Comparison of ENCODE assay signal across 19 cellular contexts in the genomic region with DNA sequence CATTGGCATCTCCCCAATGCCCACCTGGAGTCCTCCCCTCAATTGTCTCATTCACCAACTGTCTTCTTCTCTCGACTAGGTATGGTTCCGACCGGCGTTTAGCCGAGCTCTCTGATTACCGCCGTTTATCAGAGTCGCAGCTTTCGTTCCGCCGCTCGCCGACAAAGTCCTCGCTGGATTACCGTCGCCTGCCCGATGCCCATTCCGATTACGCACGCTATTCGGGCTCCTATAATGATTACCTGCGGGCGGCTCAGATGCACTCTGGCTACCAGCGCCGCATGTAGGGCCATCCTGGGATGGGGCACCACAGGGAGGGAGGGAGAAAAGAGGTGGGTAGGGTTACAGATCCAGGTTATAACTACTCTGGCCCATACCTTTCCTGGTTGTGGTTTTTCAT. TPM values are rescaled to one million over a fixed set of nuclear protein-coding genes. Genes with fewer than 3 reads are reported as not detected.
DNase-seq lines count a peak whose midpoint lies in the region; ATAC-seq, FAIRE-seq and TF ChIP-seq lines count a peak whose summit lies in the region.
"Had no signal": no experiment of that assay in that cellular context is flagged by ENCODE, and none has a peak within 500 bp of the region (broad histone marks: within the 10 kb centered on the region; RNA-seq: fewer than 3 reads in every experiment).

No MANE protein-coding gene starts in this region.

- peak; percentile 17 for TF ChIP-seq POLR2A in GM18951 (IDR thresholded peaks at IDR 0.05; ENCODE audit: extremely low read depth, insufficient read depth, insufficient read length)
- TF ChIP-seq POLR2A in sigmoid colon (IDR thresholded peaks at IDR 0.05): no peak

- H3K9me3 ChIP-seq in T-helper 17 cell (ENCODE audit: control insufficient read depth, low read length, poor library complexity, severe bottlenecking): no peaks in the 10 kb centered on the region
- H3K9me3 ChIP-seq in sigmoid colon: no peaks in the 10 kb centered on the region
- H3K9me3 ChIP-seq: A549, BE2C, Caco-2 had no signal

- peak overlapping the region in 3 of 4 donors; percentile 21 to 99 (median 98) for H3K27ac ChIP-seq in sigmoid colon
- H3K27ac ChIP-seq: A549, C4-2B had no signal

- in situ Hi-C loops in GM18951 (cut with MboI; ENCODE audit: low sequenced_read_pairs, unreplicated experiment): no loop called here

- H3K9me3 Mint-ChIP-seq in effector memory CD8-positive, alpha-beta T cell: no peaks in the 10 kb centered on the region
- H3K9me3 Mint-ChIP-seq: HFFc6 had no signal

- peaks cover 14% of the 10 kb centered on the region for H3K36me3 Mint-ChIP-seq in T-helper 17 cell (ENCODE audit: low read depth)
- H3K36me3 Mint-ChIP-seq in effector memory CD8-positive, alpha-beta T cell (ENCODE audit: insufficient read depth): peaks cover 96% of the 10 kb centered on the region

- H3K27me3 ChIP-seq in sigmoid colon: no peaks in the 10 kb centered on the region
- H3K27me3 ChIP-seq: BE2C had no signal

- peak overlapping the region; percentile 91 for H3K27ac Mint-ChIP-seq in T-helper 17 cell
- peak overlapping the region; percentile 31 to 83 for H3K27ac Mint-ChIP-seq in effector memory CD8-positive, alpha-beta T cell
- H3K27ac Mint-ChIP-seq: HFFc6 had no signal

- peaks cover 0 to 74% (median 52%) of the 10 kb centered on the region in 4 donors for H3K4me1 ChIP-seq in sigmoid colon
- H3K4me1 ChIP-seq: BE2C, Caco-2 had no signal

- no peaks in the 10 kb centered on the region for H3K27me3 Mint-ChIP-seq in T-helper 17 cell
- no peaks in the 10 kb centered on the region for H3K27me3 Mint-ChIP-seq in effector memory CD8-positive, alpha-beta T cell
- H3K27me3 Mint-ChIP-seq: CD4-positive, alpha-beta memory T cell had no signal

- 95 to 97% methylated on average over 25 of the region's 25 CpGs for WGBS in sigmoid colon, 2 donors

- H3K4me3 ChIP-seq in sigmoid colon: no peak overlapping the region
- H3K4me3 ChIP-seq: A549 had no signal

- DNase-seq in T-helper 17 cell: no peak
- DNase-seq in effector memory CD8-positive, alpha-beta T cell: no peak
- no peak for DNase-seq in sigmoid colon
- no peak for DNase-seq in activated CD4-positive, alpha-beta T cell treated with anti-CD3 and anti-CD28 coated beads, Interleukin-2, amount 50 U/mL, for 48 hours
- no peak for DNase-seq in HUDEP-2 (lab: John Stamatoyannopoulos, UW; ENCODE audit: unreplicated experiment in 76 of 76)
- no peak for DNase-seq in frontal cortex (ENCODE audit: low spot score in 2 of 2)
- no peak for DNase-seq in cerebellar cortex (ENCODE audit: low spot score)
- DNase-seq: BE2C; Caco-2; CD4-positive, alpha-beta memory T cell; DND-41; GDM1; HCEC 1CT; HFFc6 had no signal

- peaks cover 31 to 67% (median 40%) of the 10 kb centered on the region in 4 donors for H3K36me3 ChIP-seq in sigmoid colon

- peak overlapping the region; percentile 76 for H3K4me3 Mint-ChIP-seq in T-helper 17 cell
- peak overlapping the region in 1 of 2 donors; percentile 37 for H3K4me3 Mint-ChIP-seq in effector memory CD8-positive, alpha-beta T cell
- H3K4me3 Mint-ChIP-seq: HFFc6 had no signal

- TF ChIP-seq EP300 in sigmoid colon (IDR thresholded peaks at IDR 0.05): no peak

- ATAC-seq in T-helper 17 cell: no peak
- ATAC-seq in effector memory CD8-positive, alpha-beta T cell (replicated peaks): no peak

- intact Hi-C loops in sigmoid colon (cut with DNase I): no loop called here

- TF ChIP-seq CTCF in sigmoid colon (IDR thresholded peaks at IDR 0.05): no peak

- peaks cover 58% of the 10 kb centered on the region for H3K4me1 Mint-ChIP-seq in T-helper 17 cell
- H3K4me1 Mint-ChIP-seq in effector memory CD8-positive, alpha-beta T cell (ENCODE audit: low read depth in 2 of 2): peaks cover 58 to 59% of the 10 kb centered on the region in 2 donors

- FAIRE-seq in frontal cortex (lab: Jason Lieb, UNC): no peak
- FAIRE-seq: A549, GM19239, HepG2 had no signal

RNA-seq across cellular contexts. Expression of a gene that starts 10.0 kb away (rescaled TPM):
- 100 to 1,000 TPM; 286 to 398 TPM for total RNA-seq in T-helper 17 cell
- total RNA-seq in sigmoid colon: 10 to 100 TPM; 23.7 to 51.8 (median 42.9) TPM
- 10 to 100 TPM; 10.8 to 54.0 (median 15.7) TPM for polyA plus RNA-seq in sigmoid colon
- 24.1 TPM for total RNA-seq in frontal cortex

RNA-seq across cellular contexts. Expression of a gene that starts 12.1 kb away (rescaled TPM):
- total RNA-seq in T-helper 17 cell (100 to 1,000 TPM; 205 to 261 TPM), sigmoid colon (100 to 1,000 TPM in 1 of 4 donors, 10 to 100 TPM in 3; 76.5 to 101 (median 86.2) TPM), frontal cortex (137 TPM)
- 100 to 1,000 TPM in 1 of 3 donors, 10 to 100 TPM in 2; 75.4 to 103 (median 98.8) TPM for polyA plus RNA-seq in sigmoid colon

RNA-seq across cellular contexts. Expression of a gene that starts 33.4 kb away (rescaled TPM):
- total RNA-seq in T-helper 17 cell: 10 to 100 TPM; 23.1 to 23.4 TPM
- 10 to 100 TPM; 26.0 to 43.1 (median 40.5) TPM for total RNA-seq in sigmoid colon
- 10 to 100 TPM; 33.0 to 48.8 (median 44.6) TPM for polyA plus RNA-seq in sigmoid colon
- 19.2 TPM for total RNA-seq in frontal cortex

RNA-seq across cellular contexts. Expression of a gene that starts 33.5 kb away (rescaled TPM):
- total RNA-seq in T-helper 17 cell: 1 to 10 TPM in 1 of 2 donors, under 1 TPM in 1; 0.63 to 2.3 TPM
- total RNA-seq in sigmoid colon: under 1 TPM in 3 of 4 donors, not detected in 1; 0.14 to 0.71 (median 0.16) TPM
- under 1 TPM in 1 of 3 donors, not detected in 2; 0.28 TPM for polyA plus RNA-seq in sigmoid colon
- total RNA-seq in frontal cortex: 1.2 TPM
- total RNA-seq: CD4-positive, alpha-beta memory T cell had no signal

RNA-seq across cellular contexts. Expression of a gene that starts 51.3 kb away (rescaled TPM):
- total RNA-seq in T-helper 17 cell (1 to 10 TPM; 7.3 to 9.9 TPM), sigmoid colon (10 to 100 TPM; 14.0 to 30.7 (median 16.6) TPM), frontal cortex (102 TPM)
- polyA plus RNA-seq in sigmoid colon: 10 to 100 TPM in 2 of 3 donors, 1 to 10 TPM in 1; 6.6 to 12.8 (median 10.4) TPM

Comparison
In these comparisons a context has a peak if more than half of its experiments do, and no peak if none do; other contexts are left out.
1. RNA of a gene that starts 10.0 kb away (total RNA-seq): 286 to 398 TPM in T-helper 17 cell; 23.7 to 51.8 TPM in sigmoid colon and 24.1 TPM in frontal cortex (single experiment); every median in the first group is over 4 times any median in the second.